8 cellular contexts compared by ENCODE assay signal in genomic region chr2:197310940-197311485, GRCh38. TPM values are rescaled to one million over a fixed set of nuclear protein-coding genes. Genes with fewer than 3 reads are reported as not detected.
DNase-seq lines count a peak whose midpoint lies in the region; ATAC-seq, FAIRE-seq and TF ChIP-seq lines count a peak whose summit lies in the region.

No MANE protein-coding gene starts in this region.

- 2% methylated on average over 31 of the region's 31 CpGs for WGBS in HUES64

- H3K4me2 ChIP-seq in BLaER1, result peak overlapping the region; percentile 95

- no peaks in the 10 kb centered on the region for H3K36me3 ChIP-seq in BLaER1
- H3K36me3 ChIP-seq in HUES64 (ENCODE audit: insufficient read depth, low read length), result no peaks in the 10 kb centered on the region

- peaks cover 5% of the 10 kb centered on the region; the same call in 1 of the 2 replicates for H4K20me1 ChIP-seq in BLaER1

- H3K9me3 Mint-ChIP-seq in central memory CD8-positive, alpha-beta T cell, result no peaks in the 10 kb centered on the region
- no peaks in the 10 kb centered on the region for H3K9me3 Mint-ChIP-seq in naive thymus-derived CD8-positive, alpha-beta T cell

- H3K27me3 ChIP-seq in BLaER1 (peaks cover 46% of the 10 kb centered on the region), HUES64 (ENCODE audit: insufficient read depth, low read length) (peaks cover 63% of the 10 kb centered on the region)

- H3K27me3 Mint-ChIP-seq in central memory CD8-positive, alpha-beta T cell, result no peaks in the 10 kb centered on the region
- no peaks in the 10 kb centered on the region for H3K27me3 Mint-ChIP-seq in naive thymus-derived CD8-positive, alpha-beta T cell

- H3K4me1 ChIP-seq in BLaER1, result peaks cover 18% of the 10 kb centered on the region
- peaks cover 7% of the 10 kb centered on the region; the same call in 1 of the 2 replicates for H3K4me1 ChIP-seq in HUES64 (ENCODE audit: insufficient read depth, low read length)

- peak overlapping the region; percentile 90 for H3K4me3 Mint-ChIP-seq in central memory CD8-positive, alpha-beta T cell
- peak overlapping the region; percentile 80 to 96 (median 88) for H3K4me3 Mint-ChIP-seq in naive thymus-derived CD8-positive, alpha-beta T cell

- H3K9ac ChIP-seq in BLaER1, result peak overlapping the region; percentile 74
- peak overlapping the region; percentile 56 for H3K9ac ChIP-seq in HUES64 (ENCODE audit: low read depth, low read length)

- no peak for FAIRE-seq in D721Med (lab: Jason Lieb, UNC)

- H3K9me3 ChIP-seq in BLaER1 (no peaks in the 10 kb centered on the region), HUES64 (ENCODE audit: insufficient read depth, low read depth, low read length) (no peaks in the 10 kb centered on the region)

- TF ChIP-seq CTCF in D721Med (IDR thresholded peaks at IDR 0.05; ENCODE audit: insufficient read depth, missing control alignments), result no peak

- no peak for DNase-seq in central memory CD8-positive, alpha-beta T cell (ENCODE audit: low spot score in 2 of 2)
- DNase-seq in naive thymus-derived CD8-positive, alpha-beta T cell, result no peak
- DNase-seq in SHP77 treated with DMSO at 0.1 percent for 48 hours (lab: John Stamatoyannopoulos, UW) (no peak), D721Med (ENCODE audit: insufficient read length, low spot score) (no peak), SKM-1 treated with dmso at 0.1 percent for 144 hours (lab: John Stamatoyannopoulos, UW; ENCODE audit: unreplicated experiment) (no peak)

- H3K4me3 ChIP-seq in BLaER1, result peak overlapping the region; percentile 86
- peak overlapping the region; percentile 70 for H3K4me3 ChIP-seq in HUES64 (ENCODE audit: low read length)

- POLR2A ChIA-PET in naive thymus-derived CD8-positive, alpha-beta T cell (lab: Charles Lee), result interaction anchor here (0.5 to 15.8 kb wide), 27 partner anchors 9 to 197 kb away, joined by 3 to 582 read pairs (median 6); partner anchors contain the start of gene SF3B1

- H3K36me3 Mint-ChIP-seq in central memory CD8-positive, alpha-beta T cell (ENCODE audit: insufficient read depth), result peaks cover 26% of the 10 kb centered on the region
- no peaks in the 10 kb centered on the region for H3K36me3 Mint-ChIP-seq in naive thymus-derived CD8-positive, alpha-beta T cell

- H3K27ac ChIP-seq in BLaER1, result no peak overlapping the region
- no peak overlapping the region for H3K27ac ChIP-seq in HUES64 (ENCODE audit: low read depth, low read length)

- no peak for ATAC-seq in central memory CD8-positive, alpha-beta T cell (replicated peaks; ENCODE audit: extremely low read depth, poor library complexity, severe bottlenecking)
- ATAC-seq in naive thymus-derived CD8-positive, alpha-beta T cell, result no peak
- no peak for ATAC-seq in GM18520 (IDR thresholded peaks at IDR 0.05; ENCODE audit: unreplicated experiment)

- H3K27ac Mint-ChIP-seq in central memory CD8-positive, alpha-beta T cell (ENCODE audit: low read depth), result peak overlapping the region; percentile 93
- H3K27ac Mint-ChIP-seq in naive thymus-derived CD8-positive, alpha-beta T cell, result peak overlapping the region; percentile 89 to 98 (median 94)

- peaks cover 54% of the 10 kb centered on the region for H3K4me1 Mint-ChIP-seq in central memory CD8-positive, alpha-beta T cell
- peaks cover 32 to 65% (median 57%) of the 10 kb centered on the region in 4 donors for H3K4me1 Mint-ChIP-seq in naive thymus-derived CD8-positive, alpha-beta T cell

RNA-seq across cellular contexts. Expression of gene ANKRD44, which starts 0.4 kb away (rescaled TPM):
- polyA plus RNA-seq in HUES64 (2013, experiment 1 of 2), result 1.00 TPM
- 1.4 TPM for polyA plus RNA-seq in HUES64 (2013, experiment 2 of 2)
- 100 to 1,000 TPM; 269 to 279 TPM for total RNA-seq in naive thymus-derived CD8-positive, alpha-beta T cell
- polyA plus RNA-seq in naive thymus-derived CD8-positive, alpha-beta T cell, result 10 to 100 TPM; 85.8 to 96.1 (median 94.2) TPM
